11 cellular contexts compared by ENCODE assay signal in genomic region chr1:29260531-29260930, GRCh38. TPM values are rescaled to one million over a fixed set of nuclear protein-coding genes. Genes with fewer than 3 reads are reported as not detected.
A peak's percentile ranks its signal among the peaks of the same experiment; 100 is the strongest.
DNase-seq lines count a peak whose midpoint lies in the region; ATAC-seq and TF ChIP-seq lines count a peak whose summit lies in the region.
"Had no signal": no experiment of that assay in that cellular context is flagged by ENCODE, and none has a peak within 500 bp of the region (broad histone marks: within the 10 kb centered on the region; RNA-seq: fewer than 3 reads in every experiment).

No MANE protein-coding gene starts in this region.

- no peak overlapping the region for H3K27ac ChIP-seq in CD4-positive, alpha-beta memory T cell (ENCODE audit: low read depth, low read length)
- H3K27ac ChIP-seq in neuronal stem cell (replicated peaks; ENCODE audit: low read length) (no peak overlapping the region), gastrocnemius medialis (no peak overlapping the region)
- H3K27ac ChIP-seq: coronary artery had no signal

- H4K91ac ChIP-seq in neuronal stem cell (ENCODE audit: low read depth, low read length, poor library complexity), result no peak overlapping the region

- peak overlapping the region; percentile 93 for H3K4me2 ChIP-seq in neuronal stem cell (ENCODE audit: insufficient read depth, low read length, poor library complexity, severe bottlenecking)

- peaks cover 15% of the 10 kb centered on the region for H3K4me1 ChIP-seq in CD4-positive, alpha-beta memory T cell (ENCODE audit: insufficient read depth, low read length)
- H3K4me1 ChIP-seq in neuronal stem cell (ENCODE audit: control insufficient read depth in 2 of 2, insufficient read depth in 1 of 2, low read depth in 1 of 2, low read length in 2 of 2) (peaks cover 24 to 30% of the 10 kb centered on the region in 2 donors), gastrocnemius medialis (peaks cover 0 to 8% of the 10 kb centered on the region in 2 donors)

- no peak for TF ChIP-seq CTCF in fibroblast of villous mesenchyme (IDR thresholded peaks at IDR 0.05; ENCODE audit: insufficient read depth, low read depth, low read length)
- no peak for TF ChIP-seq CTCF in gastrocnemius medialis (IDR thresholded peaks at IDR 0.05 in 4 of 5, conservative IDR thresholded peaks at IDR 0.05 in 1 of 5)

- peaks cover 0 to 2% (median 0%) of the 10 kb centered on the region in 8 donors for H3K9me3 Mint-ChIP-seq in CD4-positive, alpha-beta memory T cell

- H2AK5ac ChIP-seq in neuronal stem cell (ENCODE audit: low read depth, low read length), result peak overlapping the region; percentile 89

- H3K79me1 ChIP-seq in neuronal stem cell (ENCODE audit: low read depth, low read length), result peaks cover 6% of the 10 kb centered on the region

- DNase-seq in CD4-positive, alpha-beta memory T cell, result no peak
- DNase-seq in T-helper 17 cell, result no peak
- no peak for DNase-seq in fibroblast of villous mesenchyme (ENCODE audit: low read depth)
- no peak for DNase-seq in neuronal stem cell (ENCODE audit: low spot score)
- DNase-seq in GM19238 (ENCODE audit: insufficient read length, low spot score), result no peak
- DNase-seq in gastrocnemius medialis, result no peak
- no peak for DNase-seq in NCI-H345 treated with DMSO at 0.1 percent for 48 hours (lab: John Stamatoyannopoulos, UW; ENCODE audit: unreplicated experiment)
- DNase-seq: activated effector memory CD4-positive, alpha-beta T cell treated with Interleukin-2 at 50 U/mL for 16 hours; NCI-H226 had no signal

- in situ Hi-C loops in gastrocnemius medialis (cut with MboI; ENCODE audit: low sequenced_read_pairs in 4 of 4), result loop anchor here in 2 of 4 donors (25.0 kb wide), 2 partner anchors 1102 to 1427 kb away; no protein-coding TSS in a partner anchor

- TF ChIP-seq POLR2A in gastrocnemius medialis (IDR thresholded peaks at IDR 0.05), result no peak

- no peak overlapping the region for H2BK5ac ChIP-seq in neuronal stem cell (ENCODE audit: low read length)

- ATAC-seq in T-helper 17 cell (no peak), gastrocnemius medialis (no peak)

- peak overlapping the region; percentile 65 for H4K8ac ChIP-seq in neuronal stem cell (ENCODE audit: low read depth, low read length)

- H2BK15ac ChIP-seq in neuronal stem cell (ENCODE audit: low read length), result peak overlapping the region; percentile 99

- H3K4me3 ChIP-seq in CD4-positive, alpha-beta memory T cell (ENCODE audit: low read length in 2 of 2), result no peak overlapping the region
- peak overlapping the region; percentile 56 for H3K4me3 ChIP-seq in fibroblast of villous mesenchyme (ENCODE audit: low read depth, low read length)
- H3K4me3 ChIP-seq in neuronal stem cell (ENCODE audit: low read length in 2 of 2), result peak overlapping the region in 1 of 2 donors; percentile 78
- H3K4me3 ChIP-seq in gastrocnemius medialis, result peak overlapping the region in 1 of 4 donors; percentile 59

- peak overlapping the region; percentile 90 for H2BK12ac ChIP-seq in neuronal stem cell (ENCODE audit: low read length)

- peak overlapping the region; percentile 60 for H3K9ac ChIP-seq in neuronal stem cell (ENCODE audit: low read depth, low read length, poor library complexity)

- intact Hi-C loops in CD4-positive, alpha-beta memory T cell (cut with micrococcal nuclease), result no loop called here
- intact Hi-C loops in gastrocnemius medialis (cut with DNase I; ENCODE audit: low total_unique reads), result no loop called here

- peak overlapping the region; percentile 66 for H3K4ac ChIP-seq in neuronal stem cell (ENCODE audit: low read length)

- no peak overlapping the region for H2BK120ac ChIP-seq in neuronal stem cell (ENCODE audit: low read depth, low read length)

- H3K14ac ChIP-seq in neuronal stem cell (ENCODE audit: low read length), result peak overlapping the region; percentile 98

- peak overlapping the region; percentile 97 for H3K23ac ChIP-seq in neuronal stem cell (ENCODE audit: low read depth, low read length, poor library complexity)

- no peaks in the 10 kb centered on the region for H3K36me3 Mint-ChIP-seq in CD4-positive, alpha-beta memory T cell
- H3K36me3 Mint-ChIP-seq in T-helper 17 cell (ENCODE audit: low read depth), result peaks cover 2% of the 10 kb centered on the region

- H3K18ac ChIP-seq in neuronal stem cell (ENCODE audit: low read length), result peak overlapping the region; percentile 90

- peak overlapping the region in 6 of 8 donors; percentile 70 to 85 (median 78) for H3K4me3 Mint-ChIP-seq in CD4-positive, alpha-beta memory T cell
- peak overlapping the region; percentile 87 for H3K4me3 Mint-ChIP-seq in T-helper 17 cell

- peak overlapping the region; percentile 81 for H2AFZ ChIP-seq in neuronal stem cell (ENCODE audit: low read length)

- POLR2A ChIA-PET in CD4-positive, alpha-beta memory T cell (lab: Charles Lee; ENCODE audit: partially characterized antibody), result no interaction called here

- no peak overlapping the region for H3K27ac Mint-ChIP-seq in CD4-positive, alpha-beta memory T cell
- no peak overlapping the region for H3K27ac Mint-ChIP-seq in T-helper 17 cell

- peaks cover 10% of the 10 kb centered on the region for H3K27me3 ChIP-seq in CD4-positive, alpha-beta memory T cell (ENCODE audit: insufficient read depth, low read length)
- H3K27me3 ChIP-seq in neuronal stem cell (ENCODE audit: control insufficient read depth in 3 of 3, insufficient read depth in 3 of 3, low read depth in 1 of 3, low read length in 3 of 3) (peaks cover 0 to 43% (median 27%) of the 10 kb centered on the region in 3 experiments), gastrocnemius medialis (no peaks in the 10 kb centered on the region)

- H3K4me1 Mint-ChIP-seq in CD4-positive, alpha-beta memory T cell, result peaks cover 3 to 10% (median 5%) of the 10 kb centered on the region in 4 donors
- peaks cover 8% of the 10 kb centered on the region for H3K4me1 Mint-ChIP-seq in T-helper 17 cell

- H3K27me3 Mint-ChIP-seq in CD4-positive, alpha-beta memory T cell, result peaks cover 30 to 32% of the 10 kb centered on the region in 2 donors
- H3K27me3 Mint-ChIP-seq in T-helper 17 cell, result peaks cover 43% of the 10 kb centered on the region

- no peaks in the 10 kb centered on the region for H3K36me3 ChIP-seq in CD4-positive, alpha-beta memory T cell (ENCODE audit: insufficient read depth, low read length)
- H3K36me3 ChIP-seq in neuronal stem cell (replicated peaks in 1 of 2; ENCODE audit: control insufficient read depth in 2 of 2, insufficient read depth in 2 of 2, low read length in 2 of 2) (no peaks in the 10 kb centered on the region), gastrocnemius medialis (no peaks in the 10 kb centered on the region)
- H3K36me3 ChIP-seq: heart left ventricle had no signal

- no peaks in the 10 kb centered on the region for H3K9me3 ChIP-seq in CD4-positive, alpha-beta memory T cell (ENCODE audit: control insufficient read depth in 1 of 2, low read length in 2 of 2)
- no peaks in the 10 kb centered on the region for H3K9me3 ChIP-seq in T-helper 17 cell (ENCODE audit: control insufficient read depth, low read length, poor library complexity, severe bottlenecking)
- H3K9me3 ChIP-seq in neuronal stem cell (replicated peaks in 1 of 2; ENCODE audit: control insufficient read depth in 2 of 2, insufficient read depth in 1 of 2, low read depth in 1 of 2, low read length in 2 of 2), result no peaks in the 10 kb centered on the region
- no peaks in the 10 kb centered on the region for H3K9me3 ChIP-seq in gastrocnemius medialis
- H3K9me3 ChIP-seq: heart left ventricle had no signal

- CTCF ChIA-PET in CD4-positive, alpha-beta memory T cell (lab: Charles Lee; ENCODE audit: partially characterized antibody), result interaction anchor here (0.8 to 1.2 kb wide), 2 partner anchors 11 to 16 kb away, joined by 3 read pairs; no protein-coding TSS in a partner anchor

- whole genome bisulfite sequencing in neuronal stem cell (ENCODE audit: extremely low coverage in 2 of 2, insufficient read length in 2 of 2, insufficient replicate concordance in 1 of 2), 2 donors, result no CpG with 5 or more reads among the region's 29 CpGs

RNA-seq across cellular contexts. Expression of gene PTPRU, which starts 24.2 kb away (rescaled TPM):
- total RNA-seq in CD4-positive, alpha-beta memory T cell, result under 1 TPM in 1 of 2 experiments, not detected in 1; 0.38 TPM
- polyA plus RNA-seq in CD4-positive, alpha-beta memory T cell, result not detected
- total RNA-seq in T-helper 17 cell, result not detected
- total RNA-seq in fibroblast of villous mesenchyme, result 5.5 and 6.9 TPM in 2 replicates
- 25.9 TPM for polyA plus RNA-seq in neuronal stem cell (2013, experiment 1 of 2)
- polyA plus RNA-seq in neuronal stem cell (2013, experiment 2 of 2), result 26.2 TPM
- 10 to 100 TPM; 11.4 to 59.4 (median 35.3) TPM for total RNA-seq in gastrocnemius medialis

RNA-seq across cellular contexts. Expression of gene MECR, which starts 29.8 kb away (rescaled TPM):
- 10 to 100 TPM; 15.8 to 17.1 TPM for total RNA-seq in CD4-positive, alpha-beta memory T cell
- polyA plus RNA-seq in CD4-positive, alpha-beta memory T cell, result 10 to 100 TPM; 12.0 to 12.6 TPM
- 1 to 10 TPM; 7.6 to 8.0 TPM for total RNA-seq in T-helper 17 cell
- 22.5 and 28.0 TPM in 2 replicates for total RNA-seq in fibroblast of villous mesenchyme
- polyA plus RNA-seq in neuronal stem cell (2013, experiment 1 of 2), result 19.8 TPM
- polyA plus RNA-seq in neuronal stem cell (2013, experiment 2 of 2), result 19.0 TPM
- total RNA-seq in gastrocnemius medialis, result 10 to 100 TPM; 21.9 to 29.8 (median 26.6) TPM
